In genomic region chr1:213989740-213990472, GRCh38 we compare ENCODE assay signal across 9 cellular contexts. TPM values are rescaled to one million over a fixed set of nuclear protein-coding genes. Genes with fewer than 3 reads are reported as not detected.
A peak's percentile ranks its signal among the peaks of the same experiment; 100 is the strongest.
DNase-seq lines count a peak whose midpoint lies in the region; ATAC-seq and TF ChIP-seq lines count a peak whose summit lies in the region.
"Had no signal": no experiment of that assay in that cellular context is flagged by ENCODE, and none has a peak within 500 bp of the region (broad histone marks: within the 10 kb centered on the region; RNA-seq: fewer than 3 reads in every experiment).

No MANE protein-coding gene starts in this region.

- H3K27me3 ChIP-seq in heart left ventricle (peaks cover 0 to 37% (median 18%) of the 10 kb centered on the region in 9 donors), liver (ENCODE audit: control insufficient read depth in 4 of 4, insufficient read depth in 4 of 4, low read length in 3 of 4) (no peaks in the 10 kb centered on the region)

- intact Hi-C loops in heart left ventricle (cut with DNase I): loop anchor here in 9 of 10 donors (2.0 to 10.0 kb wide), 11 partner anchors 37 to 865 kb away; no protein-coding TSS in a partner anchor
- intact Hi-C loops in cardiac septum (cut with DNase I): loop anchor here (2.0 to 10.0 kb wide), 3 partner anchors 41 to 745 kb away; no protein-coding TSS in a partner anchor
- intact Hi-C loops in activated B cell treated with CpG ODN at 0.5 μM for 24 hours (cut with micrococcal nuclease): loop anchor here (10.0 kb wide), 1 partner anchor 335 kb away; no protein-coding TSS in a partner anchor

- H3K9me3 Mint-ChIP-seq in activated B cell treated with CpG ODN at 0.5 μM for 24 hours: no peaks in the 10 kb centered on the region

- no peak for TF ChIP-seq RAD21 in liver (IDR thresholded peaks at IDR 0.05)

- CTCF ChIA-PET in activated B cell treated with CpG ODN at 0.5 μM for 24 hours (lab: Charles Lee): no interaction called here

- H3K4me1 ChIP-seq in heart left ventricle (peaks cover 0 to 25% (median 9%) of the 10 kb centered on the region in 12 donors), liver (ENCODE audit: control insufficient read depth in 4 of 4, insufficient read depth in 4 of 4, low read length in 3 of 4) (peaks cover 0 to 31% (median 10%) of the 10 kb centered on the region in 4 donors)

- no peak for TF ChIP-seq CTCF in heart left ventricle (IDR thresholded peaks at IDR 0.05)
- no peak for TF ChIP-seq CTCF in activated B cell treated with CpG ODN at 0.5 μM for 24 hours (IDR thresholded peaks at IDR 0.05)
- no peak for TF ChIP-seq CTCF in liver (IDR thresholded peaks at IDR 0.05; ENCODE audit: low read depth, low read length, missing input control)

- H3K9me3 ChIP-seq in heart left ventricle (no peaks in the 10 kb centered on the region), liver (ENCODE audit: control insufficient read depth in 4 of 4, low read length in 3 of 4) (no peaks in the 10 kb centered on the region)

- peaks cover 5% of the 10 kb centered on the region for H3K36me3 Mint-ChIP-seq in activated B cell treated with CpG ODN at 0.5 μM for 24 hours (ENCODE audit: low read depth)

- H3K27ac ChIP-seq in heart left ventricle (peak overlapping the region in 11 of 12 donors; percentile 76 to 94 (median 89)), liver (ENCODE audit: low read depth in 1 of 2, low read length in 2 of 2) (peak overlapping the region; percentile 93 to 97)

- POLR2A ChIA-PET in activated B cell treated with CpG ODN at 0.5 μM for 24 hours (lab: Charles Lee): no interaction called here

- H3K4me1 Mint-ChIP-seq in activated B cell treated with CpG ODN at 0.5 μM for 24 hours: peaks cover 26% of the 10 kb centered on the region

- 27 to 34% (median 29%) methylated on average over 5 of the region's 5 CpGs for WGBS in heart left ventricle, 4 donors
- WGBS in liver: 15% methylated on average over 5 of the region's 5 CpGs

- TF ChIP-seq POLR2A in heart left ventricle (IDR thresholded peaks at IDR 0.05): no peak

- H3K9ac ChIP-seq in liver (ENCODE audit: low read depth in 1 of 2, low read length in 2 of 2): peak overlapping the region; percentile 91 to 99

- H3K27me3 Mint-ChIP-seq in activated B cell treated with CpG ODN at 0.5 μM for 24 hours: peaks cover 62% of the 10 kb centered on the region

- peak in 2 of 4 donors; percentile 1 to 5 for ATAC-seq in heart left ventricle
- ATAC-seq in activated B cell treated with CpG ODN at 0.5 μM for 24 hours (ENCODE audit: low read depth): no peak
- ATAC-seq in HG02759 (IDR thresholded peaks at IDR 0.05; ENCODE audit: unreplicated experiment): no peak

- H3K4me3 ChIP-seq in heart left ventricle (peak overlapping the region; percentile 42 to 83 (median 64)), liver (ENCODE audit: low read depth in 1 of 3, low read length in 3 of 3) (peak overlapping the region; percentile 70 to 87 (median 82))

- H3K36me3 ChIP-seq in heart left ventricle (no peaks in the 10 kb centered on the region), liver (ENCODE audit: control insufficient read depth in 4 of 4, insufficient read depth in 3 of 4, low read depth in 1 of 4, low read length in 3 of 4) (peaks cover 0 to 3% (median 0%) of the 10 kb centered on the region in 4 donors)

- DNase-seq in heart left ventricle (no peak), cardiac septum (ENCODE audit: low spot score) (no peak), activated B cell treated with CpG ODN at 0.5 μM for 24 hours (no peak), kidney tubule cell (ENCODE audit: low spot score) (no peak), OCI-M1 (lab: John Stamatoyannopoulos, UW) (no peak)
- DNase-seq in activated naive CD4-positive, alpha-beta T cell treated with anti-CD3 and anti-CD28 coated beads, Interleukin-2, amount 50 U/mL, for 16 hours: no peak
- DNase-seq: left cardiac atrium had no signal

- H3K4me3 Mint-ChIP-seq in activated B cell treated with CpG ODN at 0.5 μM for 24 hours: peak overlapping the region; percentile 88

- H3K27ac Mint-ChIP-seq in activated B cell treated with CpG ODN at 0.5 μM for 24 hours: no peak overlapping the region

TF ChIP-seq in liver, 16 proteins besides CTCF, POLR2A, EP300 and RAD21:
- no peak for TF ChIP-seq MAX (IDR thresholded peaks at IDR 0.05)
- no peak for TF ChIP-seq GABPA (IDR thresholded peaks at IDR 0.05 in 1 of 2, conservative IDR thresholded peaks at IDR 0.05 in 1 of 2)
- no peak for TF ChIP-seq EGR1 (IDR thresholded peaks at IDR 0.05; ENCODE audit: low read depth in 2 of 2)
- TF ChIP-seq FOXA2 (IDR thresholded peaks at IDR 0.05): no peak
- no peak for TF ChIP-seq HNF4A (conservative IDR thresholded peaks at IDR 0.05)
- TF ChIP-seq NR2F2 (IDR thresholded peaks at IDR 0.05): no peak
- TF ChIP-seq JUND (IDR thresholded peaks at IDR 0.05): no peak

RNA-seq across cellular contexts. Expression of gene PROX1, which starts 2.1 kb away (rescaled TPM):
- total RNA-seq in heart left ventricle (100 to 1,000 TPM in 4 of 9 donors, 10 to 100 TPM in 5; 44.6 to 145 (median 96.4) TPM), cardiac septum (110 TPM), activated B cell treated with CpG ODN at 0.5 μM for 24 hours (1.00 and 1.7 TPM in 2 replicates), liver (100 to 1,000 TPM in 1 of 2 donors, 10 to 100 TPM in 1; 23.2 to 101 TPM)
- polyA plus RNA-seq in heart left ventricle (1 to 10 TPM; 6.9 to 9.8 TPM), liver (10 to 100 TPM; 18.3 to 39.4 TPM)
